In genomic region chr12:45268672-45269406, GRCh38 we compare ENCODE assay signal across 8 cellular contexts. TPM values are rescaled to one million over a fixed set of nuclear protein-coding genes. Genes with fewer than 3 reads are reported as not detected.
DNase-seq lines count a peak whose midpoint lies in the region; ATAC-seq and TF ChIP-seq lines count a peak whose summit lies in the region.

No MANE protein-coding gene starts in this region.

- peaks cover 31% of the 10 kb centered on the region for H3K4me1 ChIP-seq in lower lobe of right lung

- H3K36me3 ChIP-seq in lower lobe of right lung = no peaks in the 10 kb centered on the region

- intact Hi-C loops in lower lobe of right lung (cut with DNase I) = no loop called here
- intact Hi-C loops in activated CD4-positive, alpha-beta T cell treated with anti-CD3 and anti-CD28 coated beads for 36 hours (cut with DNase I, micrococcal nuclease) = loop anchor here in 1 of 2 experiments (2.0 kb wide), 1 partner anchor 16 kb away; no protein-coding TSS in a partner anchor

- H3K27me3 Mint-ChIP-seq in activated CD4-positive, alpha-beta T cell treated with anti-CD3 and anti-CD28 coated beads for 36 hours = no peaks in the 10 kb centered on the region

- DNase-seq in GM04503 (ENCODE audit: low read depth) = peak; percentile 58
- peak; percentile 16 to 48 for DNase-seq in NCI-H526 (lab: John Stamatoyannopoulos, UW)
- DNase-seq in cerebellar cortex (ENCODE audit: low spot score) = peak; percentile 31
- DNase-seq in lower lobe of right lung = peak; percentile 68
- no peak for DNase-seq in stimulated activated naive CD4-positive, alpha-beta T cell treated with Interleukin-2 at 50 U/mL for 16 hours (lab: John Stamatoyannopoulos, UW)
- DNase-seq in activated CD4-positive, alpha-beta T cell treated with anti-CD3 and anti-CD28 coated beads for 36 hours = no peak
- no peak for DNase-seq in central memory CD4-positive, alpha-beta T cell

- H3K27ac Mint-ChIP-seq in activated CD4-positive, alpha-beta T cell treated with anti-CD3 and anti-CD28 coated beads for 36 hours = no peak overlapping the region

- no peaks in the 10 kb centered on the region for H3K27me3 ChIP-seq in lower lobe of right lung (ENCODE audit: low read depth)

- ATAC-seq in HG02884 (IDR thresholded peaks at IDR 0.05; ENCODE audit: unreplicated experiment) = peak; percentile 89
- peak; percentile 67 to 72 for ATAC-seq in lower lobe of right lung
- no peak for ATAC-seq in activated CD4-positive, alpha-beta T cell treated with anti-CD3 and anti-CD28 coated beads for 36 hours

- peaks cover 7% of the 10 kb centered on the region for H3K4me1 Mint-ChIP-seq in activated CD4-positive, alpha-beta T cell treated with anti-CD3 and anti-CD28 coated beads for 36 hours

- CTCF ChIA-PET in activated CD4-positive, alpha-beta T cell treated with anti-CD3 and anti-CD28 coated beads for 36 hours (lab: Charles Lee) = interaction anchor here (0.7 kb wide), 1 partner anchor 474 kb away, joined by 3 read pairs; no protein-coding TSS in a partner anchor

- peak overlapping the region; percentile 44 for H3K27ac ChIP-seq in lower lobe of right lung

- H3K9me3 ChIP-seq in lower lobe of right lung = no peaks in the 10 kb centered on the region

- H3K4me3 ChIP-seq in lower lobe of right lung = no peak overlapping the region

- H3K36me3 Mint-ChIP-seq in activated CD4-positive, alpha-beta T cell treated with anti-CD3 and anti-CD28 coated beads for 36 hours (ENCODE audit: low read depth) = peaks cover 4% of the 10 kb centered on the region

- no peaks in the 10 kb centered on the region for H3K9me3 Mint-ChIP-seq in activated CD4-positive, alpha-beta T cell treated with anti-CD3 and anti-CD28 coated beads for 36 hours (ENCODE audit: low read depth)

- POLR2A ChIA-PET in activated CD4-positive, alpha-beta T cell treated with anti-CD3 and anti-CD28 coated beads for 36 hours (lab: Charles Lee) = no interaction called here

- peak; percentile 41 for TF ChIP-seq CTCF in lower lobe of right lung (IDR thresholded peaks at IDR 0.05)

- no peak overlapping the region for H3K4me3 Mint-ChIP-seq in activated CD4-positive, alpha-beta T cell treated with anti-CD3 and anti-CD28 coated beads for 36 hours

RNA-seq across cellular contexts. Expression of gene ANO6, which starts 52.9 kb away (rescaled TPM):
- total RNA-seq in lower lobe of right lung = 64.1 TPM
- 10 to 100 TPM; 18.7 to 20.3 TPM for total RNA-seq in activated CD4-positive, alpha-beta T cell treated with anti-CD3 and anti-CD28 coated beads for 36 hours

Comparison
In these comparisons a context has a peak if more than half of its experiments do, and no peak if none do; other contexts are left out.
1. DNase-seq: peak in GM04503 (single experiment), NCI-H526 (2 of 2), cerebellar cortex (single experiment) and lower lobe of right lung (single experiment); none in stimulated activated naive CD4-positive, alpha-beta T cell treated with Interleukin-2 at 50 U/mL for 16 hours (single experiment), activated CD4-positive, alpha-beta T cell treated with anti-CD3 and anti-CD28 coated beads for 36 hours (single experiment) and central memory CD4-positive, alpha-beta T cell (single experiment).